ENCODE assay signal across 18 cellular contexts in the genomic region with DNA sequence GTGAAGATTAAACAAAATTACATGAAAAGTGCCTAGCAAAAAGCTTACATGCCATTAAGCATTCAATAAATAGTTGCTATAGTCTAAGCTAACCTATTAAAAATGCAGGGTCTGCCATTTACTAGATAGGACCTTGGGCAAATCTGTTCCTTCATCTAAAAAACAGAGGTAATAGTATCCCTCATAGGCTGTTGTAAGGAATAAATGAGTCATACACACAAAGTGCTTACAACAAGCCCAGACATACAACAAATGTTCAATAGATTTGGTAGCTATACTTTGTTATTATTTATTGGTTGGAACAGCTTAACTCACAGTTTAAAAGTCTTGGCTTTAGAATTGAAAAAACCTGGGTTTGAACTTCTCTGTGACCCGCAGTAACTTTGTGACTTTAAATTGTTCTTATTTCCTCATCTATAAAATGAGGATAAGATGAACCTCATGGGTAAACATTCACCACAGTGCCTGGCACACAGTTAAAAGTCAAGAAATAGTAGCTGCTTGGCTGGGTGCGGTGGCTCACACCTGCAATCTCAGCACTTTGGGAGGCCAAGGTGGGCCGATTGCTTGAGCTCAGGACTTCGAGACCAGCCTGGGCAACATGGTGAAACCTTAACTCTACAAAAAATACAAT. TPM values are rescaled to one million over a fixed set of nuclear protein-coding genes. Genes with fewer than 3 reads are reported as not detected.
DNase-seq lines count a peak whose midpoint lies in the region; ATAC-seq and TF ChIP-seq lines count a peak whose summit lies in the region.
"Had no signal": no experiment of that assay in that cellular context is flagged by ENCODE, and none has a peak within 500 bp of the region (broad histone marks: within the 10 kb centered on the region; RNA-seq: fewer than 3 reads in every experiment).

No MANE protein-coding gene starts in this region.

- in situ Hi-C loops in mammary epithelial cell (cut with MboI; ENCODE audit: low sequenced_read_pairs in 2 of 2), result no loop called here

- peak; percentile 23 for DNase-seq in LHCN-M2 (ENCODE audit: low read depth)
- peak; percentile 24 for DNase-seq in mammary epithelial cell
- DNase-seq in fibroblast of peridontal ligament (ENCODE audit: extremely low read depth), result peak; percentile 25
- no peak for DNase-seq in neuronal stem cell (ENCODE audit: low spot score)
- no peak for DNase-seq in SK-N-SH
- no peak for DNase-seq in neural progenitor cell (ENCODE audit: low spot score)
- DNase-seq: DND-41, KBM-7, NCI-H1417, NCI-H187 treated with DMSO at 0.1 percent for 48 hours, NCI-H2227 treated with DMSO at 0.1 percent for 48 hours, NCI-H510A treated with DMSO at 0.1 percent for 48 hours, NCI-H82, SIG-M5 had no signal

- no peaks in the 10 kb centered on the region for H3K9me2 ChIP-seq in SK-N-SH

- H2AK5ac ChIP-seq in neuronal stem cell (ENCODE audit: low read depth, low read length), result no peak overlapping the region

- H3K79me1 ChIP-seq in neuronal stem cell (ENCODE audit: low read depth, low read length), result no peaks in the 10 kb centered on the region

- H3K27ac ChIP-seq in mammary epithelial cell (ENCODE audit: insufficient read depth, low read depth, low read length) (no peak overlapping the region), neuronal stem cell (replicated peaks; ENCODE audit: low read length) (no peak overlapping the region), SK-N-SH (ENCODE audit: low read depth in 2 of 2, low read length in 1 of 2) (no peak overlapping the region), neural progenitor cell (no peak overlapping the region)

- BruUV-seq in mammary epithelial cell (replicated peaks; lab: Mats Ljungman, UMichigan), result no TSS peak

- H3K4me1 Mint-ChIP-seq in neural progenitor cell, result no peaks in the 10 kb centered on the region
- H3K4me1 Mint-ChIP-seq: CD14-positive monocyte, GM23338 had no signal

- H3K14ac ChIP-seq in neuronal stem cell (ENCODE audit: low read length), result no peak overlapping the region

- H3K36me3 ChIP-seq in mammary epithelial cell (ENCODE audit: insufficient read depth, low read length), result peaks cover 14% of the 10 kb centered on the region
- H3K36me3 ChIP-seq in neuronal stem cell (replicated peaks in 1 of 2; ENCODE audit: control insufficient read depth in 2 of 2, insufficient read depth in 2 of 2, low read length in 2 of 2), result peaks cover 0 to 25% of the 10 kb centered on the region in 2 donors
- peaks cover 31 to 48% of the 10 kb centered on the region in 2 experiments for H3K36me3 ChIP-seq in SK-N-SH (replicated peaks in 1 of 2; ENCODE audit: control insufficient read depth in 1 of 2, insufficient read depth in 2 of 2, low read length in 1 of 2)
- H3K36me3 ChIP-seq in neural progenitor cell, result peaks cover 4% of the 10 kb centered on the region

- no peak overlapping the region for H3K27ac Mint-ChIP-seq in neural progenitor cell
- H3K27ac Mint-ChIP-seq: GM23338 had no signal

- dilution Hi-C loops in mammary epithelial cell (cut with HindIII; ENCODE audit: low sequenced_read_pairs), result no loop called here

- intact Hi-C loops in mammary epithelial cell (cut with micrococcal nuclease), result no loop called here

- H3F3A ChIP-seq in SK-N-SH (replicated peaks; ENCODE audit: insufficient read depth) (no peaks in the 10 kb centered on the region), neural progenitor cell (ENCODE audit: low read depth) (no peaks in the 10 kb centered on the region)

- WGBS in mammary epithelial cell (ENCODE audit: low coverage, missing lambda C conversion rate), result 90% methylated on average over 4 of the region's 4 CpGs
- no CpG with 5 or more reads among the region's 4 CpGs for WGBS in neuronal stem cell (ENCODE audit: extremely low coverage in 2 of 2, insufficient read length in 2 of 2, insufficient replicate concordance in 1 of 2), 2 donors
- WGBS in SK-N-SH (ENCODE audit: low lambda C conversion rate), result 97% methylated on average over 4 of the region's 4 CpGs

- H3K18ac ChIP-seq in neuronal stem cell (ENCODE audit: low read length), result no peak overlapping the region

- POLR2A ChIA-PET in SK-N-SH (lab: Yijun Ruan, JAX), result no interaction called here

- no peak overlapping the region for H3K4me3 Mint-ChIP-seq in neural progenitor cell
- H3K4me3 Mint-ChIP-seq: CD14-positive monocyte, GM23338 had no signal

- H3K4me1 ChIP-seq in mammary epithelial cell (ENCODE audit: insufficient read depth, low read length) (no peaks in the 10 kb centered on the region), neuronal stem cell (ENCODE audit: control insufficient read depth in 2 of 2, insufficient read depth in 1 of 2, low read depth in 1 of 2, low read length in 2 of 2) (no peaks in the 10 kb centered on the region), SK-N-SH (ENCODE audit: control insufficient read depth in 1 of 2, insufficient read depth in 2 of 2, low read depth in 1 of 2, low read length in 1 of 2) (no peaks in the 10 kb centered on the region), neural progenitor cell (no peaks in the 10 kb centered on the region)

- H3K9ac ChIP-seq in mammary epithelial cell (ENCODE audit: insufficient read depth, low read length) (no peak overlapping the region), neuronal stem cell (ENCODE audit: low read depth, low read length, poor library complexity) (no peak overlapping the region), SK-N-SH (no peak overlapping the region), neural progenitor cell (no peak overlapping the region)

- TF ChIP-seq RAD21 in SK-N-SH (IDR thresholded peaks at IDR 0.05; ENCODE audit: low read length), result no peak

- no peak overlapping the region for H3K23ac ChIP-seq in neuronal stem cell (ENCODE audit: low read depth, low read length, poor library complexity)

- no peak overlapping the region for H3K4ac ChIP-seq in neuronal stem cell (ENCODE audit: low read length)

- H3K4me2 ChIP-seq in mammary epithelial cell (ENCODE audit: insufficient read depth, low read depth, low read length) (no peak overlapping the region), neuronal stem cell (ENCODE audit: insufficient read depth, low read length, poor library complexity, severe bottlenecking) (no peak overlapping the region), SK-N-SH (no peak overlapping the region), neural progenitor cell (no peak overlapping the region)
- H3K4me2 ChIP-seq: GM23338 had no signal

- H4K8ac ChIP-seq in neuronal stem cell (ENCODE audit: low read depth, low read length), result peak overlapping the region; percentile 17

- H3K36me3 Mint-ChIP-seq in neural progenitor cell, result peaks cover 9% of the 10 kb centered on the region

- no peak for TF ChIP-seq EP300 in SK-N-SH (IDR thresholded peaks at IDR 0.05; ENCODE audit: borderline replicate concordance in 1 of 2, low read depth in 1 of 2, low read length in 1 of 2)

- H2BK5ac ChIP-seq in neuronal stem cell (ENCODE audit: low read length), result no peak overlapping the region

- H2BK120ac ChIP-seq in neuronal stem cell (ENCODE audit: low read depth, low read length), result no peak overlapping the region

- no peak overlapping the region for H2BK12ac ChIP-seq in neuronal stem cell (ENCODE audit: low read length)

- H3K4me3 ChIP-seq in mammary epithelial cell (replicated peaks in 1 of 3; ENCODE audit: insufficient read depth in 1 of 3, low read depth in 2 of 3, low read length in 3 of 3) (no peak overlapping the region), neuronal stem cell (ENCODE audit: low read length in 2 of 2) (no peak overlapping the region), SK-N-SH (ENCODE audit: low read depth in 2 of 2, low read length in 1 of 2) (no peak overlapping the region), neural progenitor cell (no peak overlapping the region)
- H3K4me3 ChIP-seq: GM23338 had no signal

- no peaks in the 10 kb centered on the region for H3K27me3 Mint-ChIP-seq in neural progenitor cell (ENCODE audit: insufficient read depth, low read depth)

- no peaks in the 10 kb centered on the region for H3K79me2 ChIP-seq in mammary epithelial cell (ENCODE audit: insufficient read depth, low read length)
- H3K79me2 ChIP-seq in SK-N-SH (ENCODE audit: insufficient read depth), result no peaks in the 10 kb centered on the region
- no peaks in the 10 kb centered on the region for H3K79me2 ChIP-seq in neural progenitor cell (ENCODE audit: low read depth)

- H3K9me3 Mint-ChIP-seq in neural progenitor cell, result no peaks in the 10 kb centered on the region
- H3K9me3 Mint-ChIP-seq: CD14-positive monocyte, GM23338 had no signal

- H2BK15ac ChIP-seq in neuronal stem cell (ENCODE audit: low read length), result no peak overlapping the region

- H4K20me1 ChIP-seq in mammary epithelial cell (ENCODE audit: insufficient read depth, low read length) (no peaks in the 10 kb centered on the region), SK-N-SH (ENCODE audit: insufficient read depth) (no peaks in the 10 kb centered on the region), neural progenitor cell (ENCODE audit: low read depth) (no peaks in the 10 kb centered on the region)

- CTCF ChIA-PET in mammary epithelial cell (lab: Charles Lee; ENCODE audit: low non-redundant PET) (no interaction called here), SK-N-SH (lab: Yijun Ruan, JAX) (interaction anchor here (0.8 to 1.7 kb wide), 4 partner anchors 11 to 24 kb away, joined by 3 to 5 read pairs (median 4); no protein-coding TSS in a partner anchor)

- no peak overlapping the region for H4K91ac ChIP-seq in neuronal stem cell (ENCODE audit: low read depth, low read length, poor library complexity)

- H3K27me3 ChIP-seq in mammary epithelial cell (ENCODE audit: insufficient read depth, low read length) (no peaks in the 10 kb centered on the region), neuronal stem cell (ENCODE audit: control insufficient read depth in 3 of 3, insufficient read depth in 3 of 3, low read depth in 1 of 3, low read length in 3 of 3) (no peaks in the 10 kb centered on the region), SK-N-SH (ENCODE audit: insufficient read depth) (no peaks in the 10 kb centered on the region), neural progenitor cell (no peaks in the 10 kb centered on the region)

- TF ChIP-seq CTCF in mammary epithelial cell (conservative IDR thresholded peaks at IDR 0.05 in 1 of 2, IDR thresholded peaks at IDR 0.05 in 1 of 2; ENCODE audit: extremely low read depth in 1 of 2, insufficient read depth in 1 of 2, low read depth in 1 of 2, low read length in 2 of 2) (no peak), SK-N-SH (IDR thresholded peaks at IDR 0.05) (no peak), neural progenitor cell (IDR thresholded peaks at IDR 0.05) (no peak)

- H3K9me3 ChIP-seq in mammary epithelial cell (replicated peaks; ENCODE audit: insufficient read depth, low read length) (no peaks in the 10 kb centered on the region), neuronal stem cell (replicated peaks in 1 of 2; ENCODE audit: control insufficient read depth in 2 of 2, insufficient read depth in 1 of 2, low read depth in 1 of 2, low read length in 2 of 2) (no peaks in the 10 kb centered on the region), SK-N-SH (no peaks in the 10 kb centered on the region), neural progenitor cell (ENCODE audit: low read depth) (no peaks in the 10 kb centered on the region)

- ATAC-seq in HG03469 (IDR thresholded peaks at IDR 0.05; ENCODE audit: unreplicated experiment), result no peak
- ATAC-seq in GM19035 (IDR thresholded peaks at IDR 0.05; ENCODE audit: unreplicated experiment), result no peak
- ATAC-seq: GM23338 had no signal

- H2AFZ ChIP-seq in mammary epithelial cell (ENCODE audit: low read depth, low read length) (no peak overlapping the region), neuronal stem cell (ENCODE audit: low read length) (no peak overlapping the region), SK-N-SH (ENCODE audit: low read depth) (no peak overlapping the region), neural progenitor cell (replicated peaks) (no peak overlapping the region)
- H2AFZ ChIP-seq: GM23338 had no signal

RNA-seq across cellular contexts. Expression of gene HEATR5A, which starts 24.7 kb away (rescaled TPM):
- total RNA-seq in LHCN-M2 (2014; rRNA removed) (14.2 and 16.5 TPM in 2 replicates), mammary epithelial cell (10 to 100 TPM; 32.1 to 37.5 TPM), neural progenitor cell (ENCODE audit: low replicate concordance) (12.9 and 34.7 TPM in 2 replicates)
- polyA plus RNA-seq in LHCN-M2 (2012), result 10.8 TPM
- polyA plus RNA-seq in mammary epithelial cell (12.2 TPM), SK-N-SH (2012; rRNA removed) (7.1 and 12.9 TPM in 2 replicates)
- 18.1 TPM for polyA minus RNA-seq in mammary epithelial cell
- 15.9 TPM for polyA plus RNA-seq in neuronal stem cell (2013, experiment 1 of 2)
- polyA plus RNA-seq in neuronal stem cell (2013, experiment 2 of 2), result 15.6 TPM
- 11.4 and 12.5 TPM in 2 replicates for polyA plus RNA-seq in SK-N-SH (2012; cell fraction: cytosol; rRNA removed)
- 6.2 and 14.7 TPM in 2 replicates for polyA plus RNA-seq in SK-N-SH (2012; cell fraction: nucleus; rRNA removed)

Comparison
In these comparisons a context has a peak if more than half of its experiments do, and no peak if none do; other contexts are left out.
1. DNase-seq: peak in LHCN-M2 (single experiment), mammary epithelial cell (single experiment) and fibroblast of peridontal ligament (single experiment); none in neuronal stem cell (single experiment), SK-N-SH (single experiment) and neural progenitor cell (single experiment).